Comparison of ENCODE assay signal across 1 cellular context in the genomic region with DNA sequence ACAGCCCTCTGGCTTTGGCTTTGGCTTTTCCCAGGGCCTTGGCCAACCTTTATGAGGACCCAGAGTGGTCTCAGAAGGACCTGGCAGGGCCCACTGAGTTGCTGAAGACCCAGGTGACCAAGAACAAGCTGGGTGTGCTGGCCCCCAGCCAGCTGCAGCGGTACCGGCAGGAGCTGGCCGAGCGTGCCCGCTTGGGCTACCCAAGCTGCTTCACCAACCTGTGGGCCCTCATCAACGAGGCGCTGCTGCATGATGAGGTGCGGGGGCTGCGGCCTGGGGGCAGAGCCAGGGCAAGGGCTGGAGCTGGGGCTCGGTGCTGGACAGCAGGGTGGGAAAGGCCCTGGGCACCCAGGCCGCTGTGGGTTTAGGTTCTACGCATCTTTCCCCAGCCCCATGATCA.
TF ChIP-seq lines count a peak whose summit lies in the region.

No MANE protein-coding gene starts in this region.

TF ChIP-seq in H1, 55 proteins besides CTCF, POLR2A, EP300 and RAD21:
- TF ChIP-seq TEAD4 (IDR thresholded peaks at IDR 0.05; ENCODE audit: low read depth, low read length) (no peak), YY1 (IDR thresholded peaks at IDR 0.05; ENCODE audit: low read depth, low read length) (no peak)
- TF ChIP-seq, protein P1, sequence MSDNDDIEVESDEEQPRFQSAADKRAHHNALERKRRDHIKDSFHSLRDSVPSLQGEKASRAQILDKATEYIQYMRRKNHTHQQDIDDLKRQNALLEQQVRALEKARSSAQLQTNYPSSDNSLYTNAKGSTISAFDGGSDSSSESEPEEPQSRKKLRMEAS (IDR thresholded peaks at IDR 0.05) = no peak
